ENCODE assay signal across 10 cellular contexts in genomic region chr2:187547353-187547979, GRCh38. TPM values are rescaled to one million over a fixed set of nuclear protein-coding genes. Genes with fewer than 3 reads are reported as not detected.
DNase-seq lines count a peak whose midpoint lies in the region; ATAC-seq, FAIRE-seq and TF ChIP-seq lines count a peak whose summit lies in the region.
"Had no signal": no experiment of that assay in that cellular context is flagged by ENCODE, and none has a peak within 500 bp of the region (broad histone marks: within the 10 kb centered on the region; RNA-seq: fewer than 3 reads in every experiment).

No MANE protein-coding gene starts in this region.

- ATAC-seq in lower lobe of right lung, result peak; percentile 60 to 82

- CTCF ChIA-PET in activated CD4-positive, alpha-beta memory T cell treated with anti-CD3 and anti-CD28 coated beads for 36 hours (lab: Charles Lee), result no interaction called here

- H3K9me3 ChIP-seq in Loucy (ENCODE audit: insufficient read depth, low read depth, low read length) (no peaks in the 10 kb centered on the region), lower lobe of right lung (no peaks in the 10 kb centered on the region)

- no peak overlapping the region for H2AFZ ChIP-seq in Loucy (ENCODE audit: low read length)

- H3K27me3 ChIP-seq in Loucy (ENCODE audit: insufficient read depth, low read length, poor library complexity, severe bottlenecking) (no peaks in the 10 kb centered on the region), bronchial epithelial cell (ENCODE audit: control insufficient read depth, insufficient read depth, low read length) (no peaks in the 10 kb centered on the region), lower lobe of right lung (ENCODE audit: low read depth) (no peaks in the 10 kb centered on the region), H7 (ENCODE audit: control insufficient read depth, insufficient read depth, low read length) (no peaks in the 10 kb centered on the region)

- peak overlapping the region; percentile 13 for H3K4me2 ChIP-seq in Loucy (ENCODE audit: low read depth, low read length, poor library complexity, severe bottlenecking)

- peaks cover 10% of the 10 kb centered on the region; the same call in 1 of the 2 replicates for H3K79me2 ChIP-seq in Loucy (ENCODE audit: insufficient read depth, low read length)

- DNase-seq in AG08396 (ENCODE audit: low spot score) (peak; percentile 78), bronchial epithelial cell (ENCODE audit: low read depth) (peak; percentile 93), lower lobe of right lung (no peak), SHP77 (lab: John Stamatoyannopoulos, UW) (no peak), immature natural killer cell (no peak), H7 (no peak)
- no peak for DNase-seq in activated CD4-positive, alpha-beta memory T cell treated with anti-CD3 and anti-CD28 coated beads for 36 hours
- DNase-seq: RPMI8226; stimulated activated naive B cell treated with anti-CD40 and anti-IgM and Interleukin-4, amounts not matched to agents 10 μg/mL and 1 μg/mL and 100 μg/mL, for 72 hours had no signal

- H3K27ac Mint-ChIP-seq in activated CD4-positive, alpha-beta memory T cell treated with anti-CD3 and anti-CD28 coated beads for 36 hours, result no peak overlapping the region
- no peak overlapping the region for H3K27ac Mint-ChIP-seq in immature natural killer cell
- H3K27ac Mint-ChIP-seq: stimulated activated naive B cell treated with anti-CD40 and anti-IgM and Interleukin-4, amounts not matched to agents 10 μg/mL and 1 μg/mL and 100 μg/mL, for 72 hours had no signal

- H3K36me3 Mint-ChIP-seq in activated CD4-positive, alpha-beta memory T cell treated with anti-CD3 and anti-CD28 coated beads for 36 hours, result no peaks in the 10 kb centered on the region
- no peaks in the 10 kb centered on the region for H3K36me3 Mint-ChIP-seq in immature natural killer cell
- H3K36me3 Mint-ChIP-seq: stimulated activated naive B cell treated with anti-CD40 and anti-IgM and Interleukin-4, amounts not matched to agents 10 μg/mL and 1 μg/mL and 100 μg/mL, for 72 hours had no signal

- H3K9ac ChIP-seq in Loucy (ENCODE audit: low read depth, low read length, poor library complexity, severe bottlenecking), result no peak overlapping the region

- peak overlapping the region; percentile 15 for H3K4me3 ChIP-seq in Loucy (ENCODE audit: low read length, poor library complexity, severe bottlenecking)
- H3K4me3 ChIP-seq in bronchial epithelial cell (ENCODE audit: low read depth, low read length), result no peak overlapping the region
- H3K4me3 ChIP-seq in lower lobe of right lung, result no peak overlapping the region
- H3K4me3 ChIP-seq in H7 (ENCODE audit: insufficient read depth, low read depth, low read length), result no peak overlapping the region

- peaks cover 46% of the 10 kb centered on the region for H3K4me1 ChIP-seq in Loucy (ENCODE audit: insufficient read depth, low read length, poor library complexity, severe bottlenecking)
- H3K4me1 ChIP-seq in lower lobe of right lung, result peaks cover 70% of the 10 kb centered on the region

- no peaks in the 10 kb centered on the region for H3K27me3 Mint-ChIP-seq in activated CD4-positive, alpha-beta memory T cell treated with anti-CD3 and anti-CD28 coated beads for 36 hours
- H3K27me3 Mint-ChIP-seq in immature natural killer cell (ENCODE audit: low read depth in 3 of 3), result no peaks in the 10 kb centered on the region
- H3K27me3 Mint-ChIP-seq: stimulated activated naive B cell treated with anti-CD40 and anti-IgM and Interleukin-4, amounts not matched to agents 10 μg/mL and 1 μg/mL and 100 μg/mL, for 72 hours had no signal

- no peaks in the 10 kb centered on the region for H3K9me3 Mint-ChIP-seq in activated CD4-positive, alpha-beta memory T cell treated with anti-CD3 and anti-CD28 coated beads for 36 hours
- peaks cover 0 to 4% (median 0%) of the 10 kb centered on the region in 6 donors for H3K9me3 Mint-ChIP-seq in immature natural killer cell
- H3K9me3 Mint-ChIP-seq: stimulated activated naive B cell treated with anti-CD40 and anti-IgM and Interleukin-4, amounts not matched to agents 10 μg/mL and 1 μg/mL and 100 μg/mL, for 72 hours had no signal

- H3K4me3 Mint-ChIP-seq in activated CD4-positive, alpha-beta memory T cell treated with anti-CD3 and anti-CD28 coated beads for 36 hours, result no peak overlapping the region
- no peak overlapping the region for H3K4me3 Mint-ChIP-seq in immature natural killer cell
- H3K4me3 Mint-ChIP-seq: stimulated activated naive B cell treated with anti-CD40 and anti-IgM and Interleukin-4, amounts not matched to agents 10 μg/mL and 1 μg/mL and 100 μg/mL, for 72 hours had no signal

- H3F3A ChIP-seq in Loucy (ENCODE audit: low read depth), result no peaks in the 10 kb centered on the region

- POLR2A ChIA-PET in activated CD4-positive, alpha-beta memory T cell treated with anti-CD3 and anti-CD28 coated beads for 36 hours (lab: Charles Lee), result no interaction called here

- TF ChIP-seq CTCF in Loucy (conservative IDR thresholded peaks at IDR 0.05; ENCODE audit: low read length) (no peak), bronchial epithelial cell (IDR thresholded peaks at IDR 0.05; ENCODE audit: insufficient read depth, low read length, severe bottlenecking) (no peak), lower lobe of right lung (IDR thresholded peaks at IDR 0.05) (no peak)

- no peak for FAIRE-seq in bronchial epithelial cell (lab: Jason Lieb, UNC)

- H3K4me1 Mint-ChIP-seq in activated CD4-positive, alpha-beta memory T cell treated with anti-CD3 and anti-CD28 coated beads for 36 hours (ENCODE audit: low read depth), result no peaks in the 10 kb centered on the region
- no peaks in the 10 kb centered on the region for H3K4me1 Mint-ChIP-seq in immature natural killer cell
- H3K4me1 Mint-ChIP-seq: stimulated activated naive B cell treated with anti-CD40 and anti-IgM and Interleukin-4, amounts not matched to agents 10 μg/mL and 1 μg/mL and 100 μg/mL, for 72 hours had no signal

- intact Hi-C loops in lower lobe of right lung (cut with DNase I), result no loop called here
- intact Hi-C loops in activated CD4-positive, alpha-beta memory T cell treated with anti-CD3 and anti-CD28 coated beads for 36 hours (cut with micrococcal nuclease), result no loop called here

- H3K9me2 ChIP-seq in Loucy (replicated peaks; ENCODE audit: low read depth, low read length), result no peaks in the 10 kb centered on the region

- no peaks in the 10 kb centered on the region for H3K36me3 ChIP-seq in Loucy (ENCODE audit: insufficient read depth, low read length)
- no peaks in the 10 kb centered on the region for H3K36me3 ChIP-seq in bronchial epithelial cell (ENCODE audit: control insufficient read depth, insufficient read depth, low read length)
- peaks cover 9% of the 10 kb centered on the region for H3K36me3 ChIP-seq in lower lobe of right lung
- H3K36me3 ChIP-seq in H7 (replicated peaks; ENCODE audit: control insufficient read depth, insufficient read depth, low read length), result no peaks in the 10 kb centered on the region

- H4K20me1 ChIP-seq in Loucy (ENCODE audit: insufficient read depth, low read length, poor library complexity, severe bottlenecking), result no peaks in the 10 kb centered on the region

- peak overlapping the region; percentile 57 for H3K27ac ChIP-seq in lower lobe of right lung

RNA-seq across cellular contexts. Expression of gene TFPI, which starts 6.8 kb away (rescaled TPM):
- total RNA-seq in bronchial epithelial cell, result 0.64 and 2.1 TPM in 2 replicates
- total RNA-seq in lower lobe of right lung, result 311 TPM
- total RNA-seq in activated CD4-positive, alpha-beta memory T cell treated with anti-CD3 and anti-CD28 coated beads for 36 hours, result not detected
- under 1 TPM in 1 of 3 donors, not detected in 2; 0.59 TPM for polyA plus RNA-seq in immature natural killer cell
- total RNA-seq in H7 (2014; rRNA removed; shearing (Covaris generic)), result 17.1 and 17.8 TPM in 2 replicates

Comparison
In these comparisons a context has a peak if more than half of its experiments do, and no peak if none do; other contexts are left out.
1. DNase-seq: peak in AG08396 (single experiment) and bronchial epithelial cell (single experiment); none in lower lobe of right lung (single experiment), SHP77 (0 of 2), activated CD4-positive, alpha-beta memory T cell treated with anti-CD3 and anti-CD28 coated beads for 36 hours (single experiment), immature natural killer cell (0 of 3) and H7 (single experiment).
2. RNA of gene TFPI, which starts 6.8 kb away (total RNA-seq): 311 TPM in lower lobe of right lung (single experiment); 17.1 to 17.8 TPM in H7, 0.64 to 2.1 TPM in bronchial epithelial cell and not detected in activated CD4-positive, alpha-beta memory T cell treated with anti-CD3 and anti-CD28 coated beads for 36 hours; every median in the first group is over 10 times any median in the second.